ENCODE assay signal across 8 cellular contexts in the genomic region with DNA sequence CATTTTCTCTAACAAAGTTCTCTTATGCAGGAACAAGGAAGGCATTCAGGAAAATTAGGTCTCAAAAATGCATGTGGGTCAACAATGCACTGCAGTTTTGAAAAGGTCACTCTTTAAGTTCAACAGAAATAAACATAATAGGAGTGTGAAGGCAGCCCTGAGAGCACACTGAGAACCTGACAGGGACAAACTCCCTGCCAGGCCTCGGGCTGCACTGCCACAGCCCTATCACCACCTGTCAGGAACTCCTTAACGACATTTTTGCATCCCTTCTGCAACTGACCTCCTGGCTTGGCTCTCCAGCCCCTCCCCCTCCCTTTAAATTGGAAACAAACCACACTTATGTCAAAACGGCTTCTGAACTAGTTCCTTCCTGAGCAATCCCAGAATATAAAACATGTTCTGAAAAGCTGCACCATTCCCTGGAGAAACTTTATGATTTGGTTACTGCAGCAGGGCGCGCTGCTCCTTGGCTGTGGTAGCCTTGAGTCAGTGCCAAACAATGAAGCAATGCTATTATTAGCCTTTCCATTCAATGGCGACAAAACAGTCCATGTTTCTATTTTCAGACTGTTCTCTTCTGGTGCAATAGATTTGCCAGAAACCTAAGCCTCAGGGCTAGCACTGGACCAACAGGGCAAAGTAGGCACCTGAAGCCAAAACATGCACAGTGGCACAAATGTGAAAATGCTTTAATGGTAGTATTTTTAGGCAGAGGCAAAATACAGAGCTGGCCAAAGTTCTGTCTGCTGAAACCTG.
DNase-seq lines count a peak whose midpoint lies in the region; ATAC-seq and TF ChIP-seq lines count a peak whose summit lies in the region.

No MANE protein-coding gene starts in this region.

- intact Hi-C loops in mucosa of descending colon (cut with DNase I, micrococcal nuclease): no loop called here

- H3K4me3 ChIP-seq in mucosa of descending colon: no peak overlapping the region

- peaks cover 6% of the 10 kb centered on the region for H3K4me1 Mint-ChIP-seq in endothelial cell (ENCODE audit: unreplicated experiment)
- H3K4me1 Mint-ChIP-seq in naive thymus-derived CD8-positive, alpha-beta T cell: peaks cover 0 to 26% (median 1%) of the 10 kb centered on the region in 4 donors

- no peaks in the 10 kb centered on the region for H3K9me3 Mint-ChIP-seq in endothelial cell (ENCODE audit: unreplicated experiment)
- peaks cover 0 to 2% (median 0%) of the 10 kb centered on the region in 9 donors for H3K9me3 Mint-ChIP-seq in naive thymus-derived CD8-positive, alpha-beta T cell

- H3K4me1 ChIP-seq in mucosa of descending colon (ENCODE audit: low read depth): peaks cover 33% of the 10 kb centered on the region

- H3K4me3 Mint-ChIP-seq in endothelial cell (ENCODE audit: unreplicated experiment): no peak overlapping the region
- H3K4me3 Mint-ChIP-seq in naive thymus-derived CD8-positive, alpha-beta T cell: no peak overlapping the region

- no peaks in the 10 kb centered on the region for H3K27me3 Mint-ChIP-seq in endothelial cell (ENCODE audit: unreplicated experiment)
- peaks cover 0 to 6% (median 3%) of the 10 kb centered on the region in 5 donors for H3K27me3 Mint-ChIP-seq in naive thymus-derived CD8-positive, alpha-beta T cell

- no peaks in the 10 kb centered on the region for H3K36me3 Mint-ChIP-seq in endothelial cell (ENCODE audit: low read depth, unreplicated experiment)
- H3K36me3 Mint-ChIP-seq in naive thymus-derived CD8-positive, alpha-beta T cell: no peaks in the 10 kb centered on the region

- no peaks in the 10 kb centered on the region for H3K9me3 ChIP-seq in mucosa of descending colon

- no peaks in the 10 kb centered on the region for H3K36me3 ChIP-seq in mucosa of descending colon (ENCODE audit: low read depth)

- POLR2A ChIA-PET in naive thymus-derived CD8-positive, alpha-beta T cell (lab: Charles Lee): no interaction called here

- H3K27ac Mint-ChIP-seq in endothelial cell (ENCODE audit: unreplicated experiment): no peak overlapping the region
- H3K27ac Mint-ChIP-seq in naive thymus-derived CD8-positive, alpha-beta T cell: no peak overlapping the region

- peak; percentile 85 for DNase-seq in H4 (ENCODE audit: low spot score)
- DNase-seq in NOMO-1 (lab: John Stamatoyannopoulos, UW; ENCODE audit: unreplicated experiment in 2 of 2): peak; percentile 56 to 63
- peak; percentile 4 for DNase-seq in endothelial cell (ENCODE audit: low spot score)
- peak in 2 of 3 donors; percentile 54 to 71 for DNase-seq in mucosa of descending colon
- DNase-seq in naive thymus-derived CD8-positive, alpha-beta T cell: no peak
- DNase-seq in stimulated activated CD4-positive, alpha-beta T cell treated with anti-CD3 and anti-CD28 coated beads, Interleukin-12 subunit alpha, Interleukin-12 subunit beta, amount 100 ng/mL, for 4 hours: no peak

- ATAC-seq in mucosa of descending colon (peak; percentile 70), HG03108 (IDR thresholded peaks at IDR 0.05; ENCODE audit: unreplicated experiment) (no peak), HG02973 (IDR thresholded peaks at IDR 0.05; ENCODE audit: unreplicated experiment) (no peak)
- ATAC-seq in naive thymus-derived CD8-positive, alpha-beta T cell: no peak

- no peak for TF ChIP-seq CTCF in endothelial cell (IDR thresholded peaks at IDR 0.05; ENCODE audit: unreplicated experiment)
- no peak for TF ChIP-seq CTCF in mucosa of descending colon (IDR thresholded peaks at IDR 0.05)

Comparison
In these comparisons a context has a peak if more than half of its experiments do, and no peak if none do; other contexts are left out.
1. DNase-seq: peak in H4 (single experiment), NOMO-1 (2 of 2), endothelial cell (single experiment) and mucosa of descending colon (2 of 3); none in naive thymus-derived CD8-positive, alpha-beta T cell (0 of 10) and stimulated activated CD4-positive, alpha-beta T cell treated with anti-CD3 and anti-CD28 coated beads, Interleukin-12 subunit alpha, Interleukin-12 subunit beta, amount 100 ng/mL, for 4 hours (single experiment).